8 cellular contexts compared by ENCODE assay signal in the genomic region with DNA sequence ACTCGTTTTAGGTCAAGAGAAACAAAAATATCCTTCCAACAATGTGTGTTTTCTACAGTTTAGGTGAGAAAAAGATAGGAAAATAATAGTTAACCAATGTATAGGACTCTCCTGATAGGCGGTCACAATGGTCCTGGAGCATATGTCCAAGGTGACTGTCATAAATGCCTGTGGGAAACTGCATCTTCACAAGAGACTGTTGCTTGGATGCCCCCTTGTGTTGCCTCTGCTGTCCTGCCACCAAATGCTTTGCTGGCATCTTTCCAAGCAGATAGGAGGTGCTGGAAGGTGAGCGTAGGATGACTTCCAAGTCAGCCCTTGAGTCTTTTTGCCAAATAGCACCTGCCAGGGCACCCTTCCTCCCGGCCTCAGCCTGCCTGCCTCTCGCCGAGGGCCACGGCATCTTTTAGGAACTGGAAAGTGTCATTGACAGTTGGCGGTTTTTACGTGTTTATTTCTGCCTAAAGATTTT. TPM values are rescaled to one million over a fixed set of nuclear protein-coding genes. Genes with fewer than 3 reads are reported as not detected.
DNase-seq lines count a peak whose midpoint lies in the region; ATAC-seq lines count a peak whose summit lies in the region.

No MANE protein-coding gene starts in this region.

- no peaks in the 10 kb centered on the region for H3K9me3 Mint-ChIP-seq in natural killer cell treated with Interleukin-12 subunit alpha and Interleukin-12 subunit beta and Interleukin-15 and Interleukin-18, amount 100 ng/mL, for 72 hours

- peak; percentile 62 for DNase-seq in NCI-H2196 (lab: John Stamatoyannopoulos, UW; ENCODE audit: unreplicated experiment)
- no peak for DNase-seq in NCI-H2196 treated with DMSO at 0.1 percent for 48 hours (lab: John Stamatoyannopoulos, UW; ENCODE audit: unreplicated experiment)
- peak; percentile 7 for DNase-seq in NCI-H2107 (lab: John Stamatoyannopoulos, UW)
- peak; percentile 46 to 63 for DNase-seq in activated CD4-positive, alpha-beta T cell treated with anti-CD3 and anti-CD28 coated beads, Interleukin-2, amount 50 U/mL, for 48 hours
- DNase-seq in natural killer cell treated with Interleukin-12 subunit alpha and Interleukin-12 subunit beta and Interleukin-15 and Interleukin-18, amount 100 ng/mL, for 72 hours (ENCODE audit: low spot score): no peak
- no peak for DNase-seq in UCSD-AML1 (lab: John Stamatoyannopoulos, UW; ENCODE audit: unreplicated experiment)

- H3K9me3 ChIP-seq in endocrine pancreas (ENCODE audit: control insufficient read depth, low read length): no peaks in the 10 kb centered on the region

- no peak for ATAC-seq in natural killer cell treated with Interleukin-12 subunit alpha and Interleukin-12 subunit beta and Interleukin-15 and Interleukin-18, amount 100 ng/mL, for 72 hours
- ATAC-seq in HG03039 (IDR thresholded peaks at IDR 0.05; ENCODE audit: unreplicated experiment): no peak

- peak overlapping the region; percentile 47 for H3K4me3 ChIP-seq in endocrine pancreas (ENCODE audit: control insufficient read depth, insufficient read depth, low read length)

- H3K36me3 Mint-ChIP-seq in natural killer cell treated with Interleukin-12 subunit alpha and Interleukin-12 subunit beta and Interleukin-15 and Interleukin-18, amount 100 ng/mL, for 72 hours: peaks cover 13% of the 10 kb centered on the region

- H3K27me3 Mint-ChIP-seq in natural killer cell treated with Interleukin-12 subunit alpha and Interleukin-12 subunit beta and Interleukin-15 and Interleukin-18, amount 100 ng/mL, for 72 hours: no peaks in the 10 kb centered on the region

- no peak overlapping the region for H3K9ac ChIP-seq in endocrine pancreas (ENCODE audit: control insufficient read depth, insufficient read depth, low read length)

- peak overlapping the region; percentile 62 to 84 for H3K27ac Mint-ChIP-seq in natural killer cell treated with Interleukin-12 subunit alpha and Interleukin-12 subunit beta and Interleukin-15 and Interleukin-18, amount 100 ng/mL, for 72 hours

- H3K36me3 ChIP-seq in endocrine pancreas (ENCODE audit: control insufficient read depth, insufficient read depth, low read length): no peaks in the 10 kb centered on the region

- peak overlapping the region; percentile 77 for H3K4me3 Mint-ChIP-seq in natural killer cell treated with Interleukin-12 subunit alpha and Interleukin-12 subunit beta and Interleukin-15 and Interleukin-18, amount 100 ng/mL, for 72 hours

- H3K27me3 ChIP-seq in endocrine pancreas (ENCODE audit: control insufficient read depth, insufficient read depth, low read length): no peaks in the 10 kb centered on the region

- H3K4me1 Mint-ChIP-seq in natural killer cell treated with Interleukin-12 subunit alpha and Interleukin-12 subunit beta and Interleukin-15 and Interleukin-18, amount 100 ng/mL, for 72 hours (ENCODE audit: low read depth in 2 of 2): peaks cover 45 to 50% of the 10 kb centered on the region in 2 donors

- peaks cover 3% of the 10 kb centered on the region for H3K4me1 ChIP-seq in endocrine pancreas (ENCODE audit: control insufficient read depth, insufficient read depth, low read length)

RNA-seq across cellular contexts. Expression of gene SACM1L, which starts 24.1 kb away (rescaled TPM):
- 10 to 100 TPM; 73.4 to 75.8 TPM for total RNA-seq in natural killer cell treated with Interleukin-12 subunit alpha and Interleukin-12 subunit beta and Interleukin-15 and Interleukin-18, amount 100 ng/mL, for 72 hours

Comparison
In these comparisons a context has a peak if more than half of its experiments do, and no peak if none do; other contexts are left out.
1. DNase-seq: peak in NCI-H2196 (single experiment), NCI-H2107 (single experiment) and activated CD4-positive, alpha-beta T cell treated with anti-CD3 and anti-CD28 coated beads, Interleukin-2, amount 50 U/mL, for 48 hours (2 of 2); none in NCI-H2196 treated with DMSO at 0.1 percent for 48 hours (single experiment), natural killer cell treated with Interleukin-12 subunit alpha and Interleukin-12 subunit beta and Interleukin-15 and Interleukin-18, amount 100 ng/mL, for 72 hours (single experiment) and UCSD-AML1 (single experiment).